ENCODE assay signal across 7 cellular contexts in genomic region chr13:28257305-28257704, GRCh38.
"Had no signal": no experiment of that assay in that cellular context is flagged by ENCODE, and none has a peak within 500 bp of the region (broad histone marks: within the 10 kb centered on the region; RNA-seq: fewer than 3 reads in every experiment).

No MANE protein-coding gene starts in this region.

- DNase-seq: GM23248, GOT3, H7, IMR-90, KG1 had no signal

- ATAC-seq: HCT116, K562 had no signal
